In genomic region chr22:31867386-31868153, GRCh38 we compare ENCODE assay signal across 1 cellular context.
TF ChIP-seq lines count a peak whose summit lies in the region.

No MANE protein-coding gene starts in this region.

TF ChIP-seq in HepG2, 621 proteins besides CTCF, POLR2A, EP300 and RAD21 (continued from another document):
- TF ChIP-seq HOMEZ (CRISPR knock-in tag; IDR thresholded peaks at IDR 0.05; ENCODE audit: low read depth) (no peak), ZNF430 (CRISPR knock-in tag; IDR thresholded peaks at IDR 0.05) (no peak), TRAFD1 (CRISPR knock-in tag; IDR thresholded peaks at IDR 0.05; ENCODE audit: borderline replicate concordance) (no peak)
TF ChIP-seq in HepG2: peak in this region for 0.
